Comparison of ENCODE assay signal across 29 cellular contexts in genomic region chr20:39453890-39454289, GRCh38.
DNase-seq lines count a peak whose midpoint lies in the region; ATAC-seq and TF ChIP-seq lines count a peak whose summit lies in the region.
"Had no signal": no experiment of that assay in that cellular context is flagged by ENCODE, and none has a peak within 500 bp of the region (broad histone marks: within the 10 kb centered on the region; RNA-seq: fewer than 3 reads in every experiment).

No MANE protein-coding gene starts in this region.

- H4K20me1 ChIP-seq in Karpas-422 (ENCODE audit: insufficient read depth, low read depth, low read length), result no peaks in the 10 kb centered on the region
- no peaks in the 10 kb centered on the region for H4K20me1 ChIP-seq in neural progenitor cell (ENCODE audit: low read depth)

- H3K9ac ChIP-seq in Karpas-422 (ENCODE audit: low read length) (peak overlapping the region; percentile 20; the same call in 1 of the 2 replicates), neural progenitor cell (no peak overlapping the region)
- H3K9ac ChIP-seq: GM23248 had no signal

- H3K36me3 Mint-ChIP-seq in neural progenitor cell, result no peaks in the 10 kb centered on the region
- H3K36me3 Mint-ChIP-seq: activated naive CD4-positive, alpha-beta T cell treated with anti-CD3 and anti-CD28 coated beads, Interleukin-2, amount 50 U/mL, for 72 hours; CD14-positive monocyte; naive B cell; stimulated activated effector memory CD8-positive, alpha-beta T cell treated with anti-CD3 and anti-CD28 coated beads, Interleukin-12 subunit alpha, Interleukin-12 subunit beta, amount 100 ng/mL, for 72 hours; T-cell had no signal

- intact Hi-C loops in head of caudate nucleus (cut with DNase I), result no loop called here

- H3K27me3 ChIP-seq in Karpas-422 (ENCODE audit: low read length), result no peaks in the 10 kb centered on the region
- H3K27me3 ChIP-seq in neural progenitor cell, result no peaks in the 10 kb centered on the region
- H3K27me3 ChIP-seq: sigmoid colon, SJSA1, transverse colon had no signal

- no peak overlapping the region for H3K4me3 Mint-ChIP-seq in neural progenitor cell
- H3K4me3 Mint-ChIP-seq: CD14-positive monocyte; naive B cell; stimulated activated effector memory CD8-positive, alpha-beta T cell treated with anti-CD3 and anti-CD28 coated beads, Interleukin-12 subunit alpha, Interleukin-12 subunit beta, amount 100 ng/mL, for 72 hours; T-cell had no signal

- no peaks in the 10 kb centered on the region for H3K9me2 ChIP-seq in Karpas-422 (replicated peaks; ENCODE audit: insufficient read depth, low read length)

- H3F3A ChIP-seq in neural progenitor cell (ENCODE audit: low read depth), result peaks cover 13% of the 10 kb centered on the region

- H3K27ac ChIP-seq in C4-2B (peak overlapping the region; percentile 58), Karpas-422 (ENCODE audit: low read length) (peak overlapping the region; percentile 90), neural progenitor cell (no peak overlapping the region)
- H3K27ac ChIP-seq: GM23248, prostate gland, sigmoid colon, SJSA1, transverse colon, WERI-Rb-1 had no signal

- H2AFZ ChIP-seq in Karpas-422 (ENCODE audit: low read length) (peak overlapping the region; percentile 62; the same call in 1 of the 2 replicates), neural progenitor cell (replicated peaks) (no peak overlapping the region)
- H2AFZ ChIP-seq: GM23248 had no signal

- H3K4me1 ChIP-seq in Karpas-422 (ENCODE audit: low read length), result peaks cover 40% of the 10 kb centered on the region
- peaks cover 21% of the 10 kb centered on the region for H3K4me1 ChIP-seq in neural progenitor cell
- H3K4me1 ChIP-seq: prostate gland, SJSA1, transverse colon had no signal

- H3K4me1 Mint-ChIP-seq in neural progenitor cell, result peaks cover 25% of the 10 kb centered on the region
- H3K4me1 Mint-ChIP-seq: CD14-positive monocyte; naive B cell; stimulated activated effector memory CD8-positive, alpha-beta T cell treated with anti-CD3 and anti-CD28 coated beads, Interleukin-12 subunit alpha, Interleukin-12 subunit beta, amount 100 ng/mL, for 72 hours; T-cell had no signal

- H3K27me3 Mint-ChIP-seq in neural progenitor cell (ENCODE audit: insufficient read depth, low read depth), result peaks cover 5% of the 10 kb centered on the region

- no peaks in the 10 kb centered on the region for H3K79me2 ChIP-seq in Karpas-422 (ENCODE audit: low read length)
- no peaks in the 10 kb centered on the region for H3K79me2 ChIP-seq in neural progenitor cell (ENCODE audit: low read depth)

- ATAC-seq in GM21367 (IDR thresholded peaks at IDR 0.05; ENCODE audit: unreplicated experiment), result no peak
- ATAC-seq: activated naive CD4-positive, alpha-beta T cell treated with anti-CD3 and anti-CD28 coated beads, Interleukin-2, amount 50 U/mL, for 72 hours; stimulated activated effector memory CD8-positive, alpha-beta T cell treated with anti-CD3 and anti-CD28 coated beads, Interleukin-12 subunit alpha, Interleukin-12 subunit beta, amount 100 ng/mL, for 72 hours; T-cell had no signal

- no peak overlapping the region for H3K27ac Mint-ChIP-seq in neural progenitor cell
- H3K27ac Mint-ChIP-seq: activated naive CD4-positive, alpha-beta T cell treated with anti-CD3 and anti-CD28 coated beads, Interleukin-2, amount 50 U/mL, for 72 hours; activated T-helper 2 cell treated with anti-CD3 and anti-CD28 coated beads, Interferon-gamma antibody, Interleukin-2, Interleukin-4, amounts not matched to agents 10 μg/mL and 5 μg/mL and 100 μg/mL, durations not matched to agents 14 hours and 24 hours and 36 hours; CD14-positive monocyte; naive B cell; stimulated activated effector memory CD8-positive, alpha-beta T cell treated with anti-CD3 and anti-CD28 coated beads, Interleukin-12 subunit alpha, Interleukin-12 subunit beta, amount 100 ng/mL, for 72 hours; T-cell had no signal

- no peak overlapping the region for H3K4me3 ChIP-seq in Karpas-422 (ENCODE audit: low read length)
- H3K4me3 ChIP-seq in neural progenitor cell, result no peak overlapping the region
- H3K4me3 ChIP-seq: GM23248, prostate gland, sigmoid colon, SJSA1, transverse colon had no signal

- DNase-seq in Karpas-422, result peak; percentile 57
- peak; percentile 7 to 86 (median 44) for DNase-seq in head of caudate nucleus
- peak; percentile 80 for DNase-seq in neural progenitor cell (ENCODE audit: low spot score)
- DNase-seq in activated effector memory CD4-positive, alpha-beta T cell treated with Interleukin-2 at 50 U/mL for 16 hours, result no peak
- no peak for DNase-seq in globus pallidus (ENCODE audit: low spot score)
- DNase-seq: activated CD4-positive, alpha-beta T cell treated with anti-CD3 and anti-CD28 coated beads for 48 hours; activated CD8-positive, alpha-beta memory T cell treated with anti-CD3 and anti-CD28 coated beads for 24 hours; activated T-cell treated with anti-CD3 and anti-CD28 coated beads for 4 hours; GM23248; Kasumi-1; midbrain; naive B cell; NCI-H146; NCI-H774; occipital lobe; RPMI8226; sigmoid colon; stimulated activated CD4-positive, alpha-beta T cell treated with anti-CD3 and anti-CD28 coated beads, Interleukin-4, amount 100 ng/mL, for 4 hours; T-cell; transverse colon; WERI-Rb-1 had no signal

- H3K36me3 ChIP-seq in Karpas-422 (ENCODE audit: insufficient read depth, low read length), result no peaks in the 10 kb centered on the region
- H3K36me3 ChIP-seq in neural progenitor cell, result no peaks in the 10 kb centered on the region
- H3K36me3 ChIP-seq: prostate gland, sigmoid colon, SJSA1, transverse colon, WERI-Rb-1 had no signal

- H3K9me3 ChIP-seq in Karpas-422 (ENCODE audit: low read length) (no peaks in the 10 kb centered on the region), neural progenitor cell (ENCODE audit: low read depth) (no peaks in the 10 kb centered on the region)
- H3K9me3 ChIP-seq: prostate gland, SJSA1, transverse colon had no signal

- no peak for TF ChIP-seq CTCF in C4-2B (conservative IDR thresholded peaks at IDR 0.05)
- TF ChIP-seq CTCF in neural progenitor cell (IDR thresholded peaks at IDR 0.05), result no peak

- no peaks in the 10 kb centered on the region for H3K9me3 Mint-ChIP-seq in neural progenitor cell
- H3K9me3 Mint-ChIP-seq: activated T-helper 2 cell treated with anti-CD3 and anti-CD28 coated beads, Interferon-gamma antibody, Interleukin-2, Interleukin-4, amounts not matched to agents 10 μg/mL and 5 μg/mL and 100 μg/mL, durations not matched to agents 14 hours and 24 hours and 36 hours had no signal

- H3K4me2 ChIP-seq in Karpas-422 (ENCODE audit: low read depth, low read length, poor library complexity, severe bottlenecking), result peak overlapping the region; percentile 67
- peak overlapping the region; percentile 16 for H3K4me2 ChIP-seq in neural progenitor cell

Comparison
In these comparisons a context has a peak if more than half of its experiments do, and no peak if none do; other contexts are left out.
1. DNase-seq: peak in Karpas-422 (single experiment), head of caudate nucleus (42 of 42) and neural progenitor cell (single experiment); none in activated effector memory CD4-positive, alpha-beta T cell treated with Interleukin-2 at 50 U/mL for 16 hours (single experiment) and globus pallidus (single experiment).